23 cellular contexts compared by ENCODE assay signal in genomic region chr1:195415584-195415983, GRCh38.
DNase-seq lines count a peak whose midpoint lies in the region; ATAC-seq, FAIRE-seq and TF ChIP-seq lines count a peak whose summit lies in the region.
"Had no signal": no experiment of that assay in that cellular context is flagged by ENCODE, and none has a peak within 500 bp of the region (broad histone marks: within the 10 kb centered on the region; RNA-seq: fewer than 3 reads in every experiment).

No MANE protein-coding gene starts in this region.

- ATAC-seq in GM21526 (IDR thresholded peaks at IDR 0.05; ENCODE audit: low FRiP score, unreplicated experiment) (no peak), GM18511 (IDR thresholded peaks at IDR 0.05; ENCODE audit: unreplicated experiment) (no peak)
- ATAC-seq: PC-3 had no signal

- TF ChIP-seq CTCF in GM10248 (IDR thresholded peaks at IDR 0.05; ENCODE audit: control extremely low read depth, extremely low read depth, low read depth, missing control alignments) (no peak), epithelial cell of esophagus (IDR thresholded peaks at IDR 0.05; ENCODE audit: insufficient read depth, low read depth, low read length, missing control alignments) (no peak)

- CTCF ChIA-PET in GM10248 (lab: Yijun Ruan, JAX), result no interaction called here

- H3K36me3 ChIP-seq in HAP-1 (replicated peaks), result no peaks in the 10 kb centered on the region
- H3K36me3 ChIP-seq: SJCRH30 had no signal

- POLR2A ChIA-PET in GM10248 (lab: Yijun Ruan, JAX), result no interaction called here

- H3K4me3 ChIP-seq in epithelial cell of esophagus (ENCODE audit: low read length), result no peak overlapping the region
- no peak overlapping the region for H3K4me3 ChIP-seq in HAP-1
- H3K4me3 ChIP-seq: SJCRH30 had no signal

- no peaks in the 10 kb centered on the region for H3K27me3 ChIP-seq in HAP-1 (ENCODE audit: low read depth)
- H3K27me3 ChIP-seq: SJCRH30 had no signal

- DNase-seq in COLO829 (ENCODE audit: low spot score) (peak; percentile 69), GM10248 (ENCODE audit: extremely low spot score) (peak; percentile 3), RCC 7860 (ENCODE audit: low spot score) (peak; percentile 10), epithelial cell of esophagus (ENCODE audit: low read depth) (peak; percentile 55), inferior parietal cortex (ENCODE audit: extremely low spot score) (no peak), HAP-1 (ENCODE audit: low spot score in 2 of 2) (no peak)
- DNase-seq: ACHN, AML-193, DMS 273 treated with DMSO at 0.1 percent for 48 hours, DND-41, GOT3, Kasumi-1, MM.1S, NCI-H1092, NCI-H2081, NCI-H510A, NCI-H774, PC-3, SJCRH30 had no signal

- FAIRE-seq in RCC 7860 (lab: Jason Lieb, UNC), result no peak
- FAIRE-seq: G401.6, HTR-8/SVneo had no signal

- H3K9me3 ChIP-seq in HAP-1, result no peaks in the 10 kb centered on the region
- H3K9me3 ChIP-seq: SJCRH30 had no signal

- H3K4me1 ChIP-seq in HAP-1, result no peaks in the 10 kb centered on the region
- H3K4me1 ChIP-seq: SJCRH30 had no signal

- in situ Hi-C loops in HAP-1 (cut with MboI; ENCODE audit: low sequenced_read_pairs), result no loop called here

Comparison
In these comparisons a context has a peak if more than half of its experiments do, and no peak if none do; other contexts are left out.
1. DNase-seq: peak in COLO829 (single experiment), GM10248 (single experiment), RCC 7860 (single experiment) and epithelial cell of esophagus (single experiment); none in inferior parietal cortex (single experiment) and HAP-1 (0 of 2).